ENCODE assay signal across 1 cellular context in the genomic region with DNA sequence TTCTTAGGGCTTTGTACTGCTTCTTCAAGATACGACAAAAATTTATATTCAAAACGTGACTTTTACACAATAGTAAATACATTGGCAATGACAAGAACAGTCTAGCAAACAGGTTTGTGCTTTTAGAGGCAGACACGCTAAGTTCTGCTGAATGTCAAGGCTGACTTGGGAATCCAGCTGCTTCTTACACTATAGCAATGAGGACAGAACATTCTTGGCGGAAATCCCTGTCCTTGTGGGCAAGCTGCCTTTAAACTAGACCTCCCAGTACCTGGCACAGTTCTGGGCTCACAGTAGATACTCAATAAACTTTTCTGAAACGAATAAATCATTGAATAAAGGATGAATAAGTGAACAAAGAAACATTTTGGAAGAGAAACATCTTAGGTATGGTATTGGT.
TF ChIP-seq lines count a peak whose summit lies in the region.

No MANE protein-coding gene starts in this region.

TF ChIP-seq in GM23338, 12 proteins besides CTCF, POLR2A, EP300 and RAD21 (continued from another document):
- TF ChIP-seq, protein P1, sequence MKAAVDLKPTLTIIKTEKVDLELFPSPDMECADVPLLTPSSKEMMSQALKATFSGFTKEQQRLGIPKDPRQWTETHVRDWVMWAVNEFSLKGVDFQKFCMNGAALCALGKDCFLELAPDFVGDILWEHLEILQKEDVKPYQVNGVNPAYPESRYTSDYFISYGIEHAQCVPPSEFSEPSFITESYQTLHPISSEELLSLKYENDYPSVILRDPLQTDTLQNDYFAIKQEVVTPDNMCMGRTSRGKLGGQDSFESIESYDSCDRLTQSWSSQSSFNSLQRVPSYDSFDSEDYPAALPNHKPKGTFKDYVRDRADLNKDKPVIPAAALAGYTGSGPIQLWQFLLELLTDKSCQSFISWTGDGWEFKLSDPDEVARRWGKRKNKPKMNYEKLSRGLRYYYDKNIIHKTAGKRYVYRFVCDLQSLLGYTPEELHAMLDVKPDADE (IDR thresholded peaks at IDR 0.05), result no peak
- TF ChIP-seq, protein P2, sequence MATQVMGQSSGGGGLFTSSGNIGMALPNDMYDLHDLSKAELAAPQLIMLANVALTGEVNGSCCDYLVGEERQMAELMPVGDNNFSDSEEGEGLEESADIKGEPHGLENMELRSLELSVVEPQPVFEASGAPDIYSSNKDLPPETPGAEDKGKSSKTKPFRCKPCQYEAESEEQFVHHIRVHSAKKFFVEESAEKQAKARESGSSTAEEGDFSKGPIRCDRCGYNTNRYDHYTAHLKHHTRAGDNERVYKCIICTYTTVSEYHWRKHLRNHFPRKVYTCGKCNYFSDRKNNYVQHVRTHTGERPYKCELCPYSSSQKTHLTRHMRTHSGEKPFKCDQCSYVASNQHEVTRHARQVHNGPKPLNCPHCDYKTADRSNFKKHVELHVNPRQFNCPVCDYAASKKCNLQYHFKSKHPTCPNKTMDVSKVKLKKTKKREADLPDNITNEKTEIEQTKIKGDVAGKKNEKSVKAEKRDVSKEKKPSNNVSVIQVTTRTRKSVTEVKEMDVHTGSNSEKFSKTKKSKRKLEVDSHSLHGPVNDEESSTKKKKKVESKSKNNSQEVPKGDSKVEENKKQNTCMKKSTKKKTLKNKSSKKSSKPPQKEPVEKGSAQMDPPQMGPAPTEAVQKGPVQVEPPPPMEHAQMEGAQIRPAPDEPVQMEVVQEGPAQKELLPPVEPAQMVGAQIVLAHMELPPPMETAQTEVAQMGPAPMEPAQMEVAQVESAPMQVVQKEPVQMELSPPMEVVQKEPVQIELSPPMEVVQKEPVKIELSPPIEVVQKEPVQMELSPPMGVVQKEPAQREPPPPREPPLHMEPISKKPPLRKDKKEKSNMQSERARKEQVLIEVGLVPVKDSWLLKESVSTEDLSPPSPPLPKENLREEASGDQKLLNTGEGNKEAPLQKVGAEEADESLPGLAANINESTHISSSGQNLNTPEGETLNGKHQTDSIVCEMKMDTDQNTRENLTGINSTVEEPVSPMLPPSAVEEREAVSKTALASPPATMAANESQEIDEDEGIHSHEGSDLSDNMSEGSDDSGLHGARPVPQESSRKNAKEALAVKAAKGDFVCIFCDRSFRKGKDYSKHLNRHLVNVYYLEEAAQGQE (IDR thresholded peaks at IDR 0.05; ENCODE audit: unreplicated experiment), result no peak
- TF ChIP-seq EZH2 (IDR thresholded peaks at IDR 0.05; ENCODE audit: low read depth, unreplicated experiment) (no peak), POLR2AphosphoS5 (IDR thresholded peaks at IDR 0.05; ENCODE audit: low read depth) (no peak), EZH2phosphoT487 (IDR thresholded peaks at IDR 0.05; ENCODE audit: unreplicated experiment) (no peak), ZNF331 (CRISPR knock-in tag; IDR thresholded peaks at IDR 0.05; ENCODE audit: low read depth) (no peak), STAT1 (IDR thresholded peaks at IDR 0.05; ENCODE audit: unreplicated experiment) (no peak), CREB1 (CRISPR knock-in tag; IDR thresholded peaks at IDR 0.05; ENCODE audit: low read depth) (no peak), JUNB (IDR thresholded peaks at IDR 0.05; ENCODE audit: unreplicated experiment) (no peak), ZNF114 (CRISPR knock-in tag; IDR thresholded peaks at IDR 0.05) (no peak)
